ENCODE assay signal across 8 cellular contexts in the genomic region with DNA sequence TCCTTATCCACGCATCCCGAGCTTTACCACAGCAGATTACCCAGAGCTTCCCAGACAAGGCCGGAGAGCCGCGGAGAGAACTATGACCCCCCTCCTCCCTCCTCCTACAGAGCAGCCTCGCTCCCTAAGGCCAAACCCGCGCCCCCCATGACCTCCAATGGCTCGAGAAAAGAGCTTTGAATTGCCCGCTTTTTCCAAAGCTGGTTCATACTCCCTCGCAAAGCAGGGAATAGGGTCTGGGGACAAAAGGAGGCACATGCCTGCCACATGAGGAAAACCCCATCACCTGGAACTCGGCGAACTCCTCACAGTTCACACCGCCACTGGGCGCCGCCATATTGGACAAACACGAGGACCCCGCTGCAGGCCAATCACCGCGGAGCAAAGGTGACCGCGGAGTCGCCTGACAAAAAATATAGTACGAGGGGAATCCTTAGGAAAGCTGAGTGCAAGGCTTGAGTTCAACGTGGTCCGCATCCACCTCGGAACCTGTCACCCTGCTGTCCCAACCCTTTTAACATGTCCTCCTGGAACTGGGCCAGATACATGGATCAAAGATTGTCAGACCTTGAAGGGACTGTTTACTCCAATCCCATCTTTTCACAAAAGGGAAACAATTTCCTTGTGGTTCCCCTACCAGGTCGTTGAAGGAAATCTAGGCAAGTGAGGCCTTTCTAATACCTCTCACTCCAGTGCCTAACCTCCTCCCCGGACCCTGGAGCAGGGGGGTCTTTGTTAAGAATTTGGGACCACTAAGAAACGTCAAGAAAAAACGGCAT. TPM values are rescaled to one million over a fixed set of nuclear protein-coding genes. Genes with fewer than 3 reads are reported as not detected.
DNase-seq lines count a peak whose midpoint lies in the region; ATAC-seq and TF ChIP-seq lines count a peak whose summit lies in the region.

Gene MIX23 (minus strand): TSS at position 344 of the 779 bp plus-strand sequence. CDS start 7 bp downstream, at position 337.

- ATAC-seq in thoracic aorta (ENCODE audit: insufficient number of reproducible peaks, low FRiP score, low read depth): peak; percentile 54

- peak within 1 kb of the TSS; percentile 76 for H3K9ac ChIP-seq in SU-DHL-6 (ENCODE audit: low read length)

- TF ChIP-seq CTCF in HFFc6 (IDR thresholded peaks at IDR 0.05) (no peak), SU-DHL-6 (IDR thresholded peaks at IDR 0.05; ENCODE audit: insufficient read depth, low read length, poor library complexity, severe bottlenecking) (no peak), glutamatergic neuron (IDR thresholded peaks at IDR 0.05; ENCODE audit: partially characterized antibody, unreplicated experiment) (no peak), osteocyte (IDR thresholded peaks at IDR 0.05) (no peak), thoracic aorta (IDR thresholded peaks at IDR 0.05) (no peak)

- H3K4me3 Mint-ChIP-seq in HFFc6: peak within 1 kb of the TSS; percentile 94
- H3K4me3 Mint-ChIP-seq in activated naive CD8-positive, alpha-beta T cell treated with anti-CD3 and anti-CD28 coated beads for 36 hours: peak within 1 kb of the TSS; percentile 96
- H3K4me3 Mint-ChIP-seq in glutamatergic neuron (ENCODE audit: unreplicated experiment): peak within 1 kb of the TSS; percentile 86
- H3K4me3 Mint-ChIP-seq in osteocyte (ENCODE audit: unreplicated experiment): peak within 1 kb of the TSS; percentile 90

- H3K27ac Mint-ChIP-seq in HFFc6: peak within 1 kb of the TSS; percentile 90
- peak within 1 kb of the TSS; percentile 97 for H3K27ac Mint-ChIP-seq in activated naive CD8-positive, alpha-beta T cell treated with anti-CD3 and anti-CD28 coated beads for 36 hours
- peak within 1 kb of the TSS; percentile 96 for H3K27ac Mint-ChIP-seq in glutamatergic neuron (ENCODE audit: unreplicated experiment)
- peak within 1 kb of the TSS; percentile 95 for H3K27ac Mint-ChIP-seq in osteocyte (ENCODE audit: unreplicated experiment)

- peaks cover 4 to 27% of the 10 kb centered on the region in 2 donors for H3K4me1 ChIP-seq in thoracic aorta (ENCODE audit: control insufficient read depth in 1 of 2, low read depth in 2 of 2)

- H3K36me3 ChIP-seq in SU-DHL-6 (ENCODE audit: low read length): peaks cover 9% of the 10 kb centered on the region
- no peaks in the 10 kb centered on the region for H3K36me3 ChIP-seq in thoracic aorta

- peak within 1 kb of the TSS; percentile 96 for H3K4me2 ChIP-seq in SU-DHL-6 (ENCODE audit: low read depth, low read length, poor library complexity, severe bottlenecking)

- peak within 1 kb of the TSS; percentile 78 for H2AFZ ChIP-seq in SU-DHL-6 (ENCODE audit: low read depth, low read length, severe bottlenecking)

- DNase-seq in ELR (ENCODE audit: low read depth) (peak; percentile 91), HFFc6 (peak; percentile 79), NCI-H1417 (lab: John Stamatoyannopoulos, UW) (peak; percentile 90 to 94 (median 90)), glutamatergic neuron (peak; percentile 92), osteocyte (ENCODE audit: extremely low spot score, unreplicated experiment) (peak; percentile 93), thoracic aorta (ENCODE audit: low spot score) (peak; percentile 59)
- peak; percentile 87 for DNase-seq in activated naive CD8-positive, alpha-beta T cell treated with anti-CD3 and anti-CD28 coated beads for 36 hours

- H4K20me1 ChIP-seq in SU-DHL-6 (ENCODE audit: low read depth, low read length): no peaks in the 10 kb centered on the region

- H3K9me3 ChIP-seq in SU-DHL-6 (ENCODE audit: insufficient read depth, low read length) (no peaks in the 10 kb centered on the region), thoracic aorta (no peaks in the 10 kb centered on the region)

- H3K27me3 Mint-ChIP-seq in HFFc6 (ENCODE audit: insufficient read depth): no peaks in the 10 kb centered on the region
- no peaks in the 10 kb centered on the region for H3K27me3 Mint-ChIP-seq in activated naive CD8-positive, alpha-beta T cell treated with anti-CD3 and anti-CD28 coated beads for 36 hours
- no peaks in the 10 kb centered on the region for H3K27me3 Mint-ChIP-seq in glutamatergic neuron (ENCODE audit: unreplicated experiment)
- H3K27me3 Mint-ChIP-seq in osteocyte (ENCODE audit: unreplicated experiment): no peaks in the 10 kb centered on the region

- H3K4me1 Mint-ChIP-seq in HFFc6 (ENCODE audit: low read depth): peaks cover 33% of the 10 kb centered on the region
- H3K4me1 Mint-ChIP-seq in activated naive CD8-positive, alpha-beta T cell treated with anti-CD3 and anti-CD28 coated beads for 36 hours: peaks cover 53% of the 10 kb centered on the region
- peaks cover 13% of the 10 kb centered on the region for H3K4me1 Mint-ChIP-seq in glutamatergic neuron (ENCODE audit: low read depth, unreplicated experiment)
- H3K4me1 Mint-ChIP-seq in osteocyte (ENCODE audit: unreplicated experiment): peaks cover 25% of the 10 kb centered on the region

- no peaks in the 10 kb centered on the region; the same call in 1 of the 2 replicates for H3F3A ChIP-seq in SU-DHL-6 (ENCODE audit: insufficient read depth)

- H3K27me3 ChIP-seq in SU-DHL-6 (ENCODE audit: low read length): no peaks in the 10 kb centered on the region
- H3K27me3 ChIP-seq in thoracic aorta (replicated peaks; ENCODE audit: insufficient read depth): no peaks in the 10 kb centered on the region

- H3K27ac ChIP-seq in SU-DHL-6 (ENCODE audit: low read depth, low read length): peak within 1 kb of the TSS; percentile 63
- H3K27ac ChIP-seq in thoracic aorta: peak within 1 kb of the TSS; percentile 70 to 84

- H3K36me3 Mint-ChIP-seq in HFFc6 (ENCODE audit: low read depth) (peaks cover 4% of the 10 kb centered on the region; the same call in 1 of the 2 replicates), glutamatergic neuron (ENCODE audit: unreplicated experiment) (no peaks in the 10 kb centered on the region), osteocyte (ENCODE audit: unreplicated experiment) (no peaks in the 10 kb centered on the region)
- peaks cover 52% of the 10 kb centered on the region for H3K36me3 Mint-ChIP-seq in activated naive CD8-positive, alpha-beta T cell treated with anti-CD3 and anti-CD28 coated beads for 36 hours

- H3K9me3 Mint-ChIP-seq in HFFc6 (no peaks in the 10 kb centered on the region), glutamatergic neuron (ENCODE audit: unreplicated experiment) (no peaks in the 10 kb centered on the region), osteocyte (ENCODE audit: unreplicated experiment) (no peaks in the 10 kb centered on the region)
- no peaks in the 10 kb centered on the region for H3K9me3 Mint-ChIP-seq in activated naive CD8-positive, alpha-beta T cell treated with anti-CD3 and anti-CD28 coated beads for 36 hours

- H3K9me2 ChIP-seq in SU-DHL-6 (replicated peaks; ENCODE audit: insufficient read depth, low read length): no peaks in the 10 kb centered on the region

- H3K79me2 ChIP-seq in SU-DHL-6 (ENCODE audit: insufficient read depth, low read length): peaks cover 89% of the 10 kb centered on the region

- H3K4me3 ChIP-seq in SU-DHL-6 (ENCODE audit: insufficient read depth, low read length, poor library complexity, severe bottlenecking) (peak within 1 kb of the TSS; percentile 86), thoracic aorta (peak within 1 kb of the TSS; percentile 81)

RNA-seq across cellular contexts. Expression of gene MIX23, which starts in this region (rescaled TPM):
- 10 to 100 TPM; 29.8 to 43.6 (median 40.6) TPM for total RNA-seq in HFFc6 (2021; fragmentation: NEBNext Ultra II Directional; extraction: Animal tissue kit (Norgen Biotek cat#: 25700))
- 100 to 1,000 TPM; 170 to 210 TPM for total RNA-seq in activated naive CD8-positive, alpha-beta T cell treated with anti-CD3 and anti-CD28 coated beads for 36 hours
- 20.2 TPM for total RNA-seq in glutamatergic neuron (ENCODE audit: unreplicated experiment)
- total RNA-seq in osteocyte: 18.1 and 24.7 TPM in 2 replicates
- total RNA-seq in thoracic aorta: 10 to 100 TPM; 10.7 to 13.4 TPM

Comparison
In these comparisons a context has a peak if more than half of its experiments do, and no peak if none do; other contexts are left out.
1. Peak in every context shown above with its lines: DNase-seq, ATAC-seq, H3K4me3 ChIP-seq and H3K27ac ChIP-seq.